21 cellular contexts compared by ENCODE assay signal in the genomic region with DNA sequence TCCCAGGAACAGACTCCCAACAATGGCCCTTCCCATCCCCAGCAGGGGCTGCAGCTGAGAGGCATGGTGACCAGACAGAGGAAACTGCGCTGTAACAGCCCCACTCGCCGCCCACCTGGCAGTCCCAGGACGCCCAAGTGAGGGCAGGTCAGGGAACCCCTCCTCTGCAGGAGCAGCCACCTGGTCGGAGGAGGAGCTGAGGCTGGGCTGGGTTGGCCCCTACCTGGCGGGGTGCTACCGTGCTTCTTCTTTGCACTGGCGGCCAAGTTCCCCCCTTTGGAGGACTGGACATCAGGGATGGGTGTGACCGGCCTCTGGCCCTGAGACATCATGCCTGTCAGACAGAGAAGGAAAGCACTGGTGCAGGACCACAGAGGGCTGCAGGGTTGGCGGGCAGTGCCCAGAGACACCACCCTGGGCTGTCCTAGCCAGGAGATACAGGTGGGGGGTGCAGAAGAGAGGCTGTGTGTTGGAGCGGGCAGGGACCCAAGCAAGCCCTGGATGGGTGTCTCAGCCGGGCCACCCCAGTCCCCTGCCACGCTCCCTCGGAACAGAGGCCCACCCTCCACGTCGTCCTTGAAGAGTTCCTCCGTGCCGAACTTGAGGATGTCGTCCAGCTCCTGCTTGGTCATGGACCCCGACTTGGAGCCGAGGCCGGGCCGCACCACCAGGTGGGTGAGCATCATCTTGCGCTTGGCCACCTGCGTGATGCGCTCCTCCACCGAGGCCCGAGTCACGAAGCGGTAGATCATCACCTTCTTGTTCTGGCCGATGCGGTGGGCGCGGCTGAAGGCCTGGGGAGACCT. TPM values are rescaled to one million over a fixed set of nuclear protein-coding genes. Genes with fewer than 3 reads are reported as not detected.
DNase-seq lines count a peak whose midpoint lies in the region; ATAC-seq, FAIRE-seq and TF ChIP-seq lines count a peak whose summit lies in the region.
"Had no signal": no experiment of that assay in that cellular context is flagged by ENCODE, and none has a peak within 500 bp of the region (broad histone marks: within the 10 kb centered on the region; RNA-seq: fewer than 3 reads in every experiment).

No MANE protein-coding gene starts in this region.

- H3K9me3 ChIP-seq in A549 (peaks cover 6% of the 10 kb centered on the region; the same call in 1 of the 3 replicates), lower lobe of right lung (no peaks in the 10 kb centered on the region)
- H3K9me3 ChIP-seq: ovary, Peyer's patch had no signal

- DNase-seq in A549 (ENCODE audit: low read depth in 1 of 2, low spot score in 1 of 2), result no peak
- peak; percentile 46 for DNase-seq in CD14-positive monocyte (ENCODE audit: low spot score)
- peak; percentile 44 for DNase-seq in lower lobe of right lung
- DNase-seq in D341Med (ENCODE audit: low spot score), result no peak
- no peak for DNase-seq in DMS153 treated with DMSO at 0.1 percent for 48 hours (lab: John Stamatoyannopoulos, UW; ENCODE audit: unreplicated experiment)
- DNase-seq: hippocampal formation, NCI-H1105 treated with DMSO at 0.1 percent for 48 hours, NCI-H2107, NCI-H510A had no signal

- WGBS in A549 (ENCODE audit: missing lambda C conversion rate), result 93% methylated on average over 25 of the region's 34 CpGs

- no peaks in the 10 kb centered on the region for H3K36me3 ChIP-seq in lower lobe of right lung
- H3K36me3 ChIP-seq: ovary, Peyer's patch had no signal

- TF ChIP-seq CTCF in A549 (IDR thresholded peaks at IDR 0.05) (no peak), CD14-positive monocyte (IDR thresholded peaks at IDR 0.05) (no peak), VCaP (conservative IDR thresholded peaks at IDR 0.05) (no peak), lower lobe of right lung (IDR thresholded peaks at IDR 0.05) (no peak)

- no peaks in the 10 kb centered on the region for H3K36me3 Mint-ChIP-seq in CD14-positive monocyte
- H3K36me3 Mint-ChIP-seq: CD8-positive, alpha-beta memory T cell had no signal

- CTCF ChIA-PET in A549 (lab: Yijun Ruan, JAX), result interaction anchor here (2.6 kb wide), 1 partner anchor 43 kb away, joined by 11 read pairs; no protein-coding TSS in a partner anchor

- H3K4me2 ChIP-seq in A549, result peak overlapping the region; percentile 54

- TF ChIP-seq RAD21 in A549 (conservative IDR thresholded peaks at IDR 0.05 in 1 of 2, IDR thresholded peaks at IDR 0.05 in 1 of 2), result no peak

- peaks cover 14% of the 10 kb centered on the region for H3K4me1 Mint-ChIP-seq in CD14-positive monocyte
- H3K4me1 Mint-ChIP-seq: activated T-helper 17 cell treated with anti-CD3 and anti-CD28 coated beads, Interleukin-2, amount 50 U/mL, for 72 hours had no signal

- no peak for TF ChIP-seq EP300 in A549 (IDR thresholded peaks at IDR 0.05)

- H3K27me3 Mint-ChIP-seq in CD14-positive monocyte (ENCODE audit: low read depth in 3 of 3), result peaks cover 4 to 14% (median 12%) of the 10 kb centered on the region in 3 donors
- H3K27me3 Mint-ChIP-seq: activated CD4-positive, alpha-beta T cell treated with anti-CD3 and anti-CD28 coated beads, Interleukin-2, amount 10 ng/mL, durations not matched to agents 7 days and 5 days; activated naive CD8-positive, alpha-beta T cell had no signal

- peak overlapping the region in 4 of 7 donors; percentile 30 to 67 (median 38) for H3K27ac Mint-ChIP-seq in CD14-positive monocyte
- H3K27ac Mint-ChIP-seq: activated CD4-positive, alpha-beta T cell treated with anti-CD3 and anti-CD28 coated beads, Interleukin-2, amount 10 ng/mL, durations not matched to agents 7 days and 5 days; activated naive CD8-positive, alpha-beta T cell; activated T-helper 17 cell treated with anti-CD3 and anti-CD28 coated beads, Interleukin-2, amount 50 U/mL, for 72 hours; CD8-positive, alpha-beta memory T cell; HFFc6; naive thymus-derived CD4-positive, alpha-beta T cell; T-helper 1 cell treated with Interleukin-12 subunit alpha and Interleukin-12 subunit beta and Interleukin-4 antibody, amounts not matched to agents 30 μg/mL and 1 μg/mL, for 36 hours had no signal

- ATAC-seq in A549, result no peak; a peak in 1 of 6 replicates
- ATAC-seq in lower lobe of right lung, result no peak
- no peak for ATAC-seq in HG03565 (IDR thresholded peaks at IDR 0.05; ENCODE audit: unreplicated experiment)

- no peak overlapping the region for H3K4me3 ChIP-seq in A549
- no peak overlapping the region for H3K4me3 ChIP-seq in lower lobe of right lung
- H3K4me3 ChIP-seq: ovary had no signal

- no peak overlapping the region for H3K4me3 Mint-ChIP-seq in CD14-positive monocyte
- H3K4me3 Mint-ChIP-seq: activated CD4-positive, alpha-beta T cell treated with anti-CD3 and anti-CD28 coated beads, Interleukin-2, amount 10 ng/mL, durations not matched to agents 7 days and 5 days; activated naive CD8-positive, alpha-beta T cell; activated T-helper 17 cell treated with anti-CD3 and anti-CD28 coated beads, Interleukin-2, amount 50 U/mL, for 72 hours; HFFc6; T-helper 1 cell treated with Interleukin-12 subunit alpha and Interleukin-12 subunit beta and Interleukin-4 antibody, amounts not matched to agents 30 μg/mL and 1 μg/mL, for 36 hours had no signal

- POLR2A ChIA-PET in A549 (lab: Yijun Ruan, JAX), result no interaction called here

- H3K27ac ChIP-seq in A549, result no peak overlapping the region
- H3K27ac ChIP-seq in VCaP, result peak overlapping the region; percentile 54; the same call in 1 of the 2 replicates
- H3K27ac ChIP-seq in lower lobe of right lung, result no peak overlapping the region
- H3K27ac ChIP-seq: ovary, Peyer's patch had no signal

- H3K4me1 ChIP-seq in A549 (peaks cover 3% of the 10 kb centered on the region; the same call in 2 of the 3 replicates), lower lobe of right lung (peaks cover 8% of the 10 kb centered on the region)

- intact Hi-C loops in CD14-positive monocyte (cut with micrococcal nuclease) (loop anchor here in 1 of 2 donors (5.0 kb wide), 1 partner anchor 119 kb away; no protein-coding TSS in a partner anchor), lower lobe of right lung (cut with DNase I) (no loop called here)

- H3K9me3 Mint-ChIP-seq in CD14-positive monocyte, result peaks cover 0 to 9% (median 2%) of the 10 kb centered on the region in 7 donors

- peaks cover 9% of the 10 kb centered on the region for H3K27me3 ChIP-seq in lower lobe of right lung (ENCODE audit: low read depth)
- H3K27me3 ChIP-seq: ovary, Peyer's patch had no signal

- no peak for TF ChIP-seq POLR2A in A549 (IDR thresholded peaks at IDR 0.05; ENCODE audit: low read length)

- no peak for FAIRE-seq in A549 (lab: Jason Lieb, UNC)
- FAIRE-seq: GM12892 had no signal

TF ChIP-seq in A549, 52 proteins besides CTCF, POLR2A, EP300 and RAD21:
- TF ChIP-seq ZSCAN20 (CRISPR knock-in tag; IDR thresholded peaks at IDR 0.05) (no peak), BHLHE40 (IDR thresholded peaks at IDR 0.05; ENCODE audit: low read depth, low read length) (no peak)
- TF ChIP-seq, protein P1, sequence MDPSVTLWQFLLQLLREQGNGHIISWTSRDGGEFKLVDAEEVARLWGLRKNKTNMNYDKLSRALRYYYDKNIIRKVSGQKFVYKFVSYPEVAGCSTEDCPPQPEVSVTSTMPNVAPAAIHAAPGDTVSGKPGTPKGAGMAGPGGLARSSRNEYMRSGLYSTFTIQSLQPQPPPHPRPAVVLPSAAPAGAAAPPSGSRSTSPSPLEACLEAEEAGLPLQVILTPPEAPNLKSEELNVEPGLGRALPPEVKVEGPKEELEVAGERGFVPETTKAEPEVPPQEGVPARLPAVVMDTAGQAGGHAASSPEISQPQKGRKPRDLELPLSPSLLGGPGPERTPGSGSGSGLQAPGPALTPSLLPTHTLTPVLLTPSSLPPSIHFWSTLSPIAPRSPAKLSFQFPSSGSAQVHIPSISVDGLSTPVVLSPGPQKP (IDR thresholded peaks at IDR 0.05; ENCODE audit: low read depth, low read length), result no peak

RNA-seq across cellular contexts. Expression of a gene that starts 51.6 kb away (rescaled TPM):
- polyA plus RNA-seq in A549 (2011; rRNA removed), result 0.17 and 0.21 TPM in 2 replicates
- polyA plus RNA-seq in A549 (2012; cell fraction: cytosol; rRNA removed), result 0.30 and 0.47 TPM in 2 replicates
- polyA plus RNA-seq in A549 (2012; cell fraction: nucleus; rRNA removed), result 1.6 and 1.8 TPM in 2 replicates
- 0.44 to 0.66 TPM (median 0.54 TPM) in 3 replicates for polyA plus RNA-seq in A549 (2017; fragmentation: RNase III; extraction: RNeasy Plus Mini Kit Qiagen cat#74134 plus additional on column Dnase treatment)
- polyA minus RNA-seq in A549 (2011; rRNA and poly(A)+ RNA removed), result 0.19 and 0.54 TPM in 2 replicates
- not detected for polyA plus RNA-seq in CD14-positive monocyte
- total RNA-seq in lower lobe of right lung, result 0.56 TPM
- polyA plus RNA-seq: CD8-positive, alpha-beta memory T cell; naive thymus-derived CD4-positive, alpha-beta T cell had no signal

Comparison
In these comparisons a context has a peak if more than half of its experiments do, and no peak if none do; other contexts are left out.
1. DNase-seq: peak in CD14-positive monocyte (single experiment) and lower lobe of right lung (single experiment); none in A549 (0 of 2), D341Med (single experiment) and DMS153 treated with DMSO at 0.1 percent for 48 hours (single experiment).